In the genomic region with DNA sequence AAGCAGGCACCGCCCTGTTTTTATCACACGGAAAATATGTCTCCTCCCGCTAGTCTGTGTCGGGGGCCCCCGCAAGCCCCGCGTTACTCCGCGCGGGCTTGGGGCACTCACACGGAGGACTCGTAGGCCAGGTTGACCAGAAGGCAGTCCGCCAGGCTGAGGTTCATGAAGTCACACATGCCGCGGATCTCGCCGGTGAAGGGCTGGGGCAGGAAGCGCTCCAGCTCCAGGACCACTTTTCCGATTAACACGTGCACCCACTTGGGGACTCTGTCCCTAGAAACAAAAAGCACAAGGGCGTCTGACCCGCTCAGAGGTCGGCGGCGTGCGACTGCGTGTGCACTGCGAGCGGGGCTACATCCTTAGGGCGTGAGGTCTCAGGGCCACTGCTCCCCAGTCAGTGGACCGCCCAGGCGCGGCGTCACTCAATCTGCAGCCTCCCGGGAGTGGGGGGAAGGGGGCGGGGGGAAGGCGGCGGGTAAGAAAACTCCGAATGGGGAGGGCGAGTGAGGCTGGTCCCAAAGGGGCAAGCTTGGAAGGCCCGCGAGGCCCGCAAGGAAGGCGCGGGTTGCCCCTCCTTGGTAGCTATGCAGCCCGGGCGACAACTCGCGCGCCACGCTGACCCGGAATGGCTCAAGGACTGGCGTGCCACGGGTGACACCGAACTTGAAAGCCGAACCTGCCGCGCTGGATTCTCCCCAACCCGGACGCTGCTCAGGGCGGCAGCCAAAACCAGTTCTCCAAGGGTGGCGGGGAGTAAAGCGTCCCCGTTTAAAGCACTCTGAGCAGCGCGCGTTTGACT, we compare ENCODE assay signal across 8 cellular contexts. TPM values are rescaled to one million over a fixed set of nuclear protein-coding genes. Genes with fewer than 3 reads are reported as not detected.
DNase-seq lines count a peak whose midpoint lies in the region; ATAC-seq and TF ChIP-seq lines count a peak whose summit lies in the region.

No MANE protein-coding gene starts in this region.

- TF ChIP-seq EP300 in upper lobe of left lung (IDR thresholded peaks at IDR 0.05): no peak

- DNase-seq in Caki2 (ENCODE audit: low read depth): peak; percentile 67
- DNase-seq in SW 1271 (lab: John Stamatoyannopoulos, UW): peak; percentile 32 to 53
- DNase-seq in activated naive CD8-positive, alpha-beta T cell treated with anti-CD3 and anti-CD28 coated beads, Interleukin-2, amount 50 U/mL, for 16 hours (ENCODE audit: low read depth, low spot score): peak; percentile 51
- DNase-seq in heart left ventricle: peak; percentile 75 to 89 (median 81)
- DNase-seq in posterior cingulate gyrus: peak; percentile 37 to 91 (median 58)
- DNase-seq in upper lobe of left lung: peak; percentile 75 to 93

- no peaks in the 10 kb centered on the region for H3K27me3 ChIP-seq in heart left ventricle
- H3K27me3 ChIP-seq in upper lobe of left lung: no peaks in the 10 kb centered on the region

- H3K4me3 ChIP-seq in heart left ventricle (peak overlapping the region; percentile 64 to 94 (median 81)), upper lobe of left lung (peak overlapping the region; percentile 66 to 91 (median 82))

- H3K27ac ChIP-seq in heart left ventricle: peak overlapping the region in 11 of 12 donors; percentile 58 to 92 (median 80)
- H3K27ac ChIP-seq in upper lobe of left lung: peak overlapping the region; percentile 81 to 88 (median 84)

- WGBS in heart left ventricle, 4 donors: 0% methylated on average over 30 to 67 of the region's 67 CpGs
- WGBS in upper lobe of left lung, 2 donors: 1% methylated on average over 23 to 46 of the region's 67 CpGs

- H3K9me3 ChIP-seq in heart left ventricle: no peaks in the 10 kb centered on the region
- H3K9me3 ChIP-seq in upper lobe of left lung: no peaks in the 10 kb centered on the region

- in situ Hi-C loops in Caki2 (cut with HindIII; ENCODE audit: low pct_unique_long_range_greater_than_20kb, low sequenced_read_pairs): no loop called here

- TF ChIP-seq CTCF in heart left ventricle (IDR thresholded peaks at IDR 0.05) (no peak), upper lobe of left lung (IDR thresholded peaks at IDR 0.05) (no peak)

- TF ChIP-seq POLR2A in heart left ventricle (IDR thresholded peaks at IDR 0.05): no peak
- peak in 3 of 4 donors; percentile 31 to 51 (median 34) for TF ChIP-seq POLR2A in upper lobe of left lung (IDR thresholded peaks at IDR 0.05)

- H3K4me1 ChIP-seq in heart left ventricle (peaks cover 0 to 31% (median 4%) of the 10 kb centered on the region in 12 donors), upper lobe of left lung (peaks cover 4 to 16% (median 12%) of the 10 kb centered on the region in 4 donors)

- intact Hi-C loops in heart left ventricle (cut with DNase I): loop anchor here in 2 of 10 donors (5.0 kb wide), 2 partner anchors 47 to 203 kb away; no protein-coding TSS in a partner anchor
- intact Hi-C loops in posterior cingulate gyrus (cut with DNase I): no loop called here

- ATAC-seq in GM19395 (IDR thresholded peaks at IDR 0.05; ENCODE audit: unreplicated experiment) (peak; percentile 59), HG03558 (IDR thresholded peaks at IDR 0.05; ENCODE audit: extremely low read depth, unreplicated experiment) (peak; percentile 20), heart left ventricle (peak; percentile 83 to 90 (median 88)), upper lobe of left lung (ENCODE audit: low FRiP score in 2 of 2) (peak; percentile 93 to 94)

- H3K36me3 ChIP-seq in heart left ventricle (peaks cover 0 to 28% (median 15%) of the 10 kb centered on the region in 9 donors), upper lobe of left lung (peaks cover 0 to 4% (median 0%) of the 10 kb centered on the region in 4 donors)

RNA-seq across cellular contexts. Expression of gene NAAA, which starts 0.7 kb away (rescaled TPM):
- total RNA-seq in Caki2 (2014; rRNA removed; shearing (Covaris generic); ENCODE audit: low replicate concordance): 8.3 and 21.9 TPM in 2 replicates
- total RNA-seq in heart left ventricle: 10 to 100 TPM in 6 of 9 donors, 1 to 10 TPM in 3; 6.1 to 67.0 (median 21.3) TPM
- polyA plus RNA-seq in heart left ventricle: 1 to 10 TPM; 6.0 to 6.4 TPM
- total RNA-seq in upper lobe of left lung: 10 to 100 TPM; 14.4 to 45.6 (median 36.7) TPM

RNA-seq across cellular contexts. Expression of gene PPEF2, which starts 37.8 kb away (rescaled TPM):
- not detected in 2 replicates for total RNA-seq in Caki2 (2014; rRNA removed; shearing (Covaris generic); ENCODE audit: low replicate concordance)
- total RNA-seq in heart left ventricle: not detected
- not detected for polyA plus RNA-seq in heart left ventricle
- total RNA-seq in upper lobe of left lung: not detected

RNA-seq across cellular contexts. Expression of gene SDAD1, which starts 50.7 kb away (rescaled TPM):
- 14.9 and 22.1 TPM in 2 replicates for total RNA-seq in Caki2 (2014; rRNA removed; shearing (Covaris generic); ENCODE audit: low replicate concordance)
- total RNA-seq in heart left ventricle (10 to 100 TPM; 15.8 to 29.6 (median 21.0) TPM), upper lobe of left lung (10 to 100 TPM; 23.2 to 32.3 (median 28.1) TPM)
- polyA plus RNA-seq in heart left ventricle: 10 to 100 TPM in 1 of 2 donors, 1 to 10 TPM in 1; 6.4 to 15.8 TPM

Comparison
In these comparisons a context has a peak if more than half of its experiments do, and no peak if none do; other contexts are left out.
1. Peak in every context shown above with its lines: DNase-seq, ATAC-seq, H3K4me3 ChIP-seq and H3K27ac ChIP-seq.
2. ATAC-seq: peak in every context shown above with its lines; median percentile 94 in upper lobe of left lung; 88 in heart left ventricle; 59 in GM19395; 20 in HG03558.
3. POLR2A ChIP-seq: peak in upper lobe of left lung (3 of 4); none in heart left ventricle (0 of 2).